ENCODE assay signal across 8 cellular contexts in genomic region chrX:79270401-79270800, GRCh38.
A peak's percentile ranks its signal among the peaks of the same experiment; 100 is the strongest.
DNase-seq lines count a peak whose midpoint lies in the region; ATAC-seq and TF ChIP-seq lines count a peak whose summit lies in the region.

No MANE protein-coding gene starts in this region.

- ATAC-seq in GM19467 (IDR thresholded peaks at IDR 0.05; ENCODE audit: unreplicated experiment) = peak; percentile 86
- ATAC-seq in HG03571 (IDR thresholded peaks at IDR 0.05; ENCODE audit: unreplicated experiment) = peak; percentile 86

- intact Hi-C loops in dorsolateral prefrontal cortex (cut with DNase I) = no loop called here

- H3K27ac ChIP-seq in CD8-positive, alpha-beta memory T cell (ENCODE audit: low read depth, low read length) = no peak overlapping the region
- no peak overlapping the region for H3K27ac ChIP-seq in dorsolateral prefrontal cortex

- peak; percentile 45 to 84 (median 58) for DNase-seq in CD8-positive, alpha-beta memory T cell
- peak; percentile 74 for DNase-seq in activated CD4-positive, alpha-beta T cell treated with anti-CD3 and anti-CD28 coated beads, Interleukin-2, amount 10 ng/mL, durations not matched to agents 7 days and 5 days
- DNase-seq in fibroblast of mammary gland (ENCODE audit: low read depth) = peak; percentile 19
- DNase-seq in stimulated activated CD4-positive, alpha-beta T cell treated with anti-CD3 and anti-CD28 coated beads, Interleukin-2, amount 100 ng/mL, for 4 hours (ENCODE audit: low read depth) = peak; percentile 67
- no peak for DNase-seq in NCI-H2029 (lab: John Stamatoyannopoulos, UW)
- no peak for DNase-seq in dorsolateral prefrontal cortex

- H3K9me3 Mint-ChIP-seq in CD8-positive, alpha-beta memory T cell = no peaks in the 10 kb centered on the region
- H3K9me3 Mint-ChIP-seq in activated CD4-positive, alpha-beta T cell treated with anti-CD3 and anti-CD28 coated beads, Interleukin-2, amount 10 ng/mL, durations not matched to agents 7 days and 5 days = no peaks in the 10 kb centered on the region

- POLR2A ChIA-PET in CD8-positive, alpha-beta memory T cell (lab: Charles Lee) = interaction anchor here (1.4 kb wide), 1 partner anchor 103 kb away, joined by 5 read pairs; no protein-coding TSS in a partner anchor
- POLR2A ChIA-PET in activated CD4-positive, alpha-beta T cell treated with anti-CD3 and anti-CD28 coated beads, Interleukin-2, amount 10 ng/mL, durations not matched to agents 7 days and 5 days (lab: Charles Lee) = no interaction called here

- no peaks in the 10 kb centered on the region for H3K27me3 Mint-ChIP-seq in CD8-positive, alpha-beta memory T cell
- no peaks in the 10 kb centered on the region for H3K27me3 Mint-ChIP-seq in activated CD4-positive, alpha-beta T cell treated with anti-CD3 and anti-CD28 coated beads, Interleukin-2, amount 10 ng/mL, durations not matched to agents 7 days and 5 days

- H3K36me3 Mint-ChIP-seq in CD8-positive, alpha-beta memory T cell = no peaks in the 10 kb centered on the region
- peaks cover 2% of the 10 kb centered on the region for H3K36me3 Mint-ChIP-seq in activated CD4-positive, alpha-beta T cell treated with anti-CD3 and anti-CD28 coated beads, Interleukin-2, amount 10 ng/mL, durations not matched to agents 7 days and 5 days (ENCODE audit: low read depth)

- CTCF ChIA-PET in CD8-positive, alpha-beta memory T cell (lab: Charles Lee) = interaction anchor here (0.8 to 1.9 kb wide), 10 partner anchors 11 to 712 kb away, joined by 3 to 5 read pairs (median 4); no protein-coding TSS in a partner anchor
- CTCF ChIA-PET in activated CD4-positive, alpha-beta T cell treated with anti-CD3 and anti-CD28 coated beads, Interleukin-2, amount 10 ng/mL, durations not matched to agents 7 days and 5 days (lab: Charles Lee) = interaction anchor here (0.9 to 1.6 kb wide), 7 partner anchors 12 to 756 kb away, joined by 3 to 7 read pairs (median 4); partner anchors contain the start of gene GPR174

- H3K27ac Mint-ChIP-seq in CD8-positive, alpha-beta memory T cell = peak overlapping the region; percentile 51 to 90 (median 83)
- no peak overlapping the region for H3K27ac Mint-ChIP-seq in activated CD4-positive, alpha-beta T cell treated with anti-CD3 and anti-CD28 coated beads, Interleukin-2, amount 10 ng/mL, durations not matched to agents 7 days and 5 days

- no peaks in the 10 kb centered on the region for H3K27me3 ChIP-seq in CD8-positive, alpha-beta memory T cell (ENCODE audit: insufficient read depth, low read length, poor library complexity, severe bottlenecking)
- H3K27me3 ChIP-seq in dorsolateral prefrontal cortex = peaks cover 0 to 69% (median 10%) of the 10 kb centered on the region in 45 donors

- no peaks in the 10 kb centered on the region for H3K9me3 ChIP-seq in CD8-positive, alpha-beta memory T cell (ENCODE audit: low read length)

- peaks cover 43% of the 10 kb centered on the region for H3K4me1 ChIP-seq in CD8-positive, alpha-beta memory T cell (ENCODE audit: insufficient read depth, low read length)

- H3K4me3 Mint-ChIP-seq in CD8-positive, alpha-beta memory T cell = peak overlapping the region in 5 of 7 donors; percentile 7 to 64 (median 30)
- no peak overlapping the region for H3K4me3 Mint-ChIP-seq in activated CD4-positive, alpha-beta T cell treated with anti-CD3 and anti-CD28 coated beads, Interleukin-2, amount 10 ng/mL, durations not matched to agents 7 days and 5 days

- H3K4me1 Mint-ChIP-seq in CD8-positive, alpha-beta memory T cell = peaks cover 40 to 69% (median 64%) of the 10 kb centered on the region in 3 donors
- peaks cover 35% of the 10 kb centered on the region for H3K4me1 Mint-ChIP-seq in activated CD4-positive, alpha-beta T cell treated with anti-CD3 and anti-CD28 coated beads, Interleukin-2, amount 10 ng/mL, durations not matched to agents 7 days and 5 days

- no peak overlapping the region for H3K4me3 ChIP-seq in CD8-positive, alpha-beta memory T cell (ENCODE audit: low read length)
- H3K4me3 ChIP-seq in fibroblast of mammary gland (ENCODE audit: control insufficient read depth, low read depth, low read length) (no peak overlapping the region), dorsolateral prefrontal cortex (no peak overlapping the region)

- H3K36me3 ChIP-seq in CD8-positive, alpha-beta memory T cell (ENCODE audit: insufficient read depth, low read length) = no peaks in the 10 kb centered on the region

- TF ChIP-seq CTCF in fibroblast of mammary gland (conservative IDR thresholded peaks at IDR 0.05; ENCODE audit: control insufficient read depth, insufficient read depth, low read depth, low read length) (peak; percentile 27), dorsolateral prefrontal cortex (IDR thresholded peaks at IDR 0.05 in 54 of 56, conservative IDR thresholded peaks at IDR 0.05 in 2 of 56; ENCODE audit: low read depth in 1 of 56, partially characterized antibody in 56 of 56) (peak in 24 of 56 donors; percentile 10 to 41 (median 20))

Comparison
In these comparisons a context has a peak if more than half of its experiments do, and no peak if none do; other contexts are left out.
1. DNase-seq: peak in CD8-positive, alpha-beta memory T cell (5 of 5), activated CD4-positive, alpha-beta T cell treated with anti-CD3 and anti-CD28 coated beads, Interleukin-2, amount 10 ng/mL, durations not matched to agents 7 days and 5 days (single experiment), fibroblast of mammary gland (single experiment) and stimulated activated CD4-positive, alpha-beta T cell treated with anti-CD3 and anti-CD28 coated beads, Interleukin-2, amount 100 ng/mL, for 4 hours (single experiment); none in NCI-H2029 (single experiment) and dorsolateral prefrontal cortex (0 of 10).